Comparison of ENCODE assay signal across 30 cellular contexts in genomic region chr17:6059406-6059805, GRCh38. TPM values are rescaled to one million over a fixed set of nuclear protein-coding genes. Genes with fewer than 3 reads are reported as not detected.
"Had no signal": no experiment of that assay in that cellular context is flagged by ENCODE, and none has a peak within 500 bp of the region (broad histone marks: within the 10 kb centered on the region; RNA-seq: fewer than 3 reads in every experiment).

No MANE protein-coding gene starts in this region.

- H3K4me3 ChIP-seq: K562, SJCRH30, SK-N-MC had no signal

- H3K4me1 ChIP-seq: SJCRH30 had no signal

- DNase-seq: activated CD4-positive, alpha-beta memory T cell treated with anti-CD3 and anti-CD28 coated beads, Interleukin-2, amount 10 ng/mL, durations not matched to agents 7 days and 5 days; activated CD4-positive, alpha-beta T cell treated with anti-CD3 and anti-CD28 coated beads for 1 hour; activated CD4-positive, alpha-beta T cell treated with anti-CD3 and anti-CD28 coated beads for 48 hours; activated CD4-positive, CD25-positive, alpha-beta regulatory T cell; activated CD8-positive, alpha-beta memory T cell treated with anti-CD3 and anti-CD28 coated beads for 24 hours; activated CD8-positive, alpha-beta memory T cell treated with anti-CD3 and anti-CD28 coated beads, Interleukin-2, amount 10 ng/mL, durations not matched to agents 7 days and 5 days; activated CD8-positive, alpha-beta memory T cell treated with anti-CD3 and anti-CD28 coated beads, Interleukin-2, amount 50 U/mL, for 48 hours; activated effector memory CD4-positive, alpha-beta T cell treated with anti-CD3 and anti-CD28 coated beads, Interleukin-2, amount 50 U/mL, for 16 hours; activated naive CD4-positive, alpha-beta T cell; activated naive CD4-positive, alpha-beta T cell treated with anti-CD3 and anti-CD28 coated beads, Interleukin-2, amount 50 U/mL, for 16 hours; activated naive CD8-positive, alpha-beta T cell treated with anti-CD3 and anti-CD28 coated beads for 36 hours; activated T-cell treated with anti-CD3 and anti-CD28 coated beads, Interleukin-2, amount 50 U/mL, for 48 hours; amniotic stem cell; aorta; brain microvascular endothelial cell; central memory CD4-positive, alpha-beta T cell; NCI-H1092 treated with DMSO at 0.1 percent for 48 hours; NCI-H1694; NCI-H1930; NCI-H2107; NCI-H226; NCI-H510A; NCI-H526; SHP77; SJCRH30; T1000; WERI-Rb-1 had no signal

- ATAC-seq: activated CD8-positive, alpha-beta memory T cell treated with anti-CD3 and anti-CD28 coated beads, Interleukin-2, amount 10 ng/mL, durations not matched to agents 7 days and 5 days; K562; Panc1 had no signal

- H3K27me3 ChIP-seq: brain microvascular endothelial cell, SJCRH30 had no signal

- H3K36me3 ChIP-seq: brain microvascular endothelial cell, SJCRH30, WERI-Rb-1 had no signal

- H3K9me3 ChIP-seq: SJCRH30 had no signal

- H3K27ac ChIP-seq: brain microvascular endothelial cell, SJCRH30, SK-N-MC, WERI-Rb-1 had no signal

RNA-seq across cellular contexts. Expression of gene WSCD1, which starts 10.8 kb away (rescaled TPM):
- polyA plus RNA-seq: K562 had no signal
